ENCODE assay signal across 8 cellular contexts in the genomic region with DNA sequence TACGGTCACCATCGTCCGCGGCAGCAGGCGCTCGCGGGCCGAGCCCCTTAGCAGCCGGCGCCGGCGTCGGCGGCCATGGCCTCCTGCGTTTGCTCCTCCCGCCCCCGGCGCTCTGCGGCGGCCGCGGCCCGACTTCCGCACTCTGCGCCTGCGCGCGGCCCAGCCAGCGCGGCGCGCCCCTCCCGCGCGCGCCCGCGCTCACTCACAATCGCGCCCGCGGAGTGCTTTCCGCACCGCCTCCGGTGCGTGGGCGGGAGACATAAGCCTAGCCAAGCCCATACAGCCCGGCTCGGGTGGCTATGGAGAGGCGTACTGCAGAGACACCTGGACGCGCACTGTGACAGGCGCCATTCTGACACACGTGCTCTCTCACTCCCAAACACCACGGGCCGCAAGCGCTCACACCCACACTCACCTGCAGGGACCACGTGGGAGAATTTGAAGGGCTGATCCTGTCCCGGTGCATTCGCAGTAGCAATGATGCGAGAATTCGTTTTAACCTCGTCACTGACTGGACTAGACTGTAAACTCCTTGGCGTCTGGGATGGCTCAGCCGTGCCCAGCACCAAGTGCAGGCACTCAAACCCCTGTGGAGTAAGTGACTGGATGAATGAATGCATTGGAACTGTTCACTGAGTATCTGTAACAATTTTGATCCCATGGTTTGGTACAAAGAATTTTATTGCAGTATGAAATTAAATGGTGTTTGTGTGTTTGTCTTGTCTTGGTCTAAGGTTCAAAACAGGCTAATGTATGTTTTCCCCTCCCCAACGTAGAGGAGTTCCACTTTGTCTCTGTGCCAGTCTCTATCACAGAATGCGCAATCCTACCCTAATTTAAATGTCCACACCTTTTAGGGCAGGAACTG. TPM values are rescaled to one million over a fixed set of nuclear protein-coding genes. Genes with fewer than 3 reads are reported as not detected.
DNase-seq lines count a peak whose midpoint lies in the region; ATAC-seq and TF ChIP-seq lines count a peak whose summit lies in the region.

A gene with protein sequence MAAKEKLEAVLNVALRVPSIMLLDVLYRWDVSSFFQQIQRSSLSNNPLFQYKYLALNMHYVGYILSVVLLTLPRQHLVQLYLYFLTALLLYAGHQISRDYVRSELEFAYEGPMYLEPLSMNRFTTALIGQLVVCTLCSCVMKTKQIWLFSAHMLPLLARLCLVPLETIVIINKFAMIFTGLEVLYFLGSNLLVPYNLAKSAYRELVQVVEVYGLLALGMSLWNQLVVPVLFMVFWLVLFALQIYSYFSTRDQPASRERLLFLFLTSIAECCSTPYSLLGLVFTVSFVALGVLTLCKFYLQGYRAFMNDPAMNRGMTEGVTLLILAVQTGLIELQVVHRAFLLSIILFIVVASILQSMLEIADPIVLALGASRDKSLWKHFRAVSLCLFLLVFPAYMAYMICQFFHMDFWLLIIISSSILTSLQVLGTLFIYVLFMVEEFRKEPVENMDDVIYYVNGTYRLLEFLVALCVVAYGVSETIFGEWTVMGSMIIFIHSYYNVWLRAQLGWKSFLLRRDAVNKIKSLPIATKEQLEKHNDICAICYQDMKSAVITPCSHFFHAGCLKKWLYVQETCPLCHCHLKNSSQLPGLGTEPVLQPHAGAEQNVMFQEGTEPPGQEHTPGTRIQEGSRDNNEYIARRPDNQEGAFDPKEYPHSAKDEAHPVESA (minus strand): TSS at position 116 of the 868 bp plus-strand sequence. CDS start 5,936 bp downstream, outside the sequence.

- H3K36me3 ChIP-seq in adipocyte (ENCODE audit: control insufficient read depth, insufficient read depth, low read length, severe bottlenecking) (no peaks in the 10 kb centered on the region), heart right ventricle (no peaks in the 10 kb centered on the region)

- H3K9me3 ChIP-seq in adipocyte (ENCODE audit: control insufficient read depth, low read length) (no peaks in the 10 kb centered on the region), heart right ventricle (no peaks in the 10 kb centered on the region)

- intact Hi-C loops in heart right ventricle (cut with DNase I), result loop anchor here in 8 of 10 donors (1.0 to 10.0 kb wide), 7 partner anchors 37 to 55 kb away; a partner anchor contains a TSS

- H3K27ac ChIP-seq in heart right ventricle, result peak within 1 kb of the TSS; percentile 85 to 100 (median 95)

- H3K9ac ChIP-seq in adipocyte (ENCODE audit: low read length), result peak within 1 kb of the TSS; percentile 93

- TF ChIP-seq CTCF in GM12864 (IDR thresholded peaks at IDR 0.05; ENCODE audit: low read depth, low read length, missing control alignments) (no peak), heart right ventricle (IDR thresholded peaks at IDR 0.05) (no peak), progenitor cell of endocrine pancreas (IDR thresholded peaks at IDR 0.05; ENCODE audit: unreplicated experiment) (no peak)

- no peaks in the 10 kb centered on the region for H3K36me3 Mint-ChIP-seq in progenitor cell of endocrine pancreas (ENCODE audit: insufficient read depth)

- peak within 1 kb of the TSS; percentile 95 for H3K4me3 ChIP-seq in GM12864 (ENCODE audit: low read depth, low read length)
- H3K4me3 ChIP-seq in adipocyte (ENCODE audit: low read length), result peak within 1 kb of the TSS; percentile 86
- H3K4me3 ChIP-seq in heart right ventricle, result peak within 1 kb of the TSS; percentile 83 to 96 (median 90)

- H3K4me3 Mint-ChIP-seq in progenitor cell of endocrine pancreas (ENCODE audit: low read depth), result peak within 1 kb of the TSS; percentile 93

- peaks cover 3% of the 10 kb centered on the region for H3K27me3 Mint-ChIP-seq in progenitor cell of endocrine pancreas

- peaks cover 33% of the 10 kb centered on the region for H3K4me1 ChIP-seq in adipocyte (ENCODE audit: control insufficient read depth, insufficient read depth, low read length)
- peaks cover 0 to 58% (median 33%) of the 10 kb centered on the region in 9 donors for H3K4me1 ChIP-seq in heart right ventricle

- peak; percentile 70 for ATAC-seq in HG02610 (IDR thresholded peaks at IDR 0.05; ENCODE audit: unreplicated experiment)
- peak; percentile 77 to 91 (median 86) for ATAC-seq in heart right ventricle

- DNase-seq in GM12864 (ENCODE audit: low read depth), result peak; percentile 84
- DNase-seq in NCI-H1092 (lab: John Stamatoyannopoulos, UW), result peak; percentile 55
- peak; percentile 90 for DNase-seq in T follicular helper cell (ENCODE audit: low read depth)
- DNase-seq in adipocyte (ENCODE audit: low read depth), result peak; percentile 97
- peak; percentile 87 to 89 for DNase-seq in heart right ventricle
- peak; percentile 55 for DNase-seq in progenitor cell of endocrine pancreas (ENCODE audit: low spot score, unreplicated experiment)
- peak; percentile 81 for DNase-seq in ureter (ENCODE audit: low spot score)

- no peaks in the 10 kb centered on the region for H3K9me3 Mint-ChIP-seq in progenitor cell of endocrine pancreas (ENCODE audit: low read depth)

- H3K4me1 Mint-ChIP-seq in progenitor cell of endocrine pancreas (ENCODE audit: low read depth), result peaks cover 24% of the 10 kb centered on the region

- peak within 1 kb of the TSS; percentile 95 for H3K27ac Mint-ChIP-seq in progenitor cell of endocrine pancreas

- 3 to 4% methylated on average over 62 to 67 of the region's 67 CpGs for WGBS in heart right ventricle, 2 donors

- H3K27me3 ChIP-seq in adipocyte (replicated peaks; ENCODE audit: control insufficient read depth, insufficient read depth, low read length), result no peaks in the 10 kb centered on the region
- H3K27me3 ChIP-seq in heart right ventricle, result no peaks in the 10 kb centered on the region

RNA-seq across cellular contexts. Expression of the gene that starts here (rescaled TPM):
- total RNA-seq in heart right ventricle, result 10 to 100 TPM; 16.2 to 37.4 (median 22.2) TPM
- polyA plus RNA-seq in heart right ventricle, result 10 to 100 TPM in 1 of 2 donors, 1 to 10 TPM in 1; 9.4 to 30.0 TPM
- 56.6 and 62.7 TPM in 2 replicates for total RNA-seq in progenitor cell of endocrine pancreas
- total RNA-seq in ureter, result 96.1 TPM

Comparison
In these comparisons a context has a peak if more than half of its experiments do, and no peak if none do; other contexts are left out.
1. Peak in every context shown above with its lines: DNase-seq, ATAC-seq, H3K4me3 ChIP-seq and H3K27ac ChIP-seq.